ENCODE assay signal across 8 cellular contexts in genomic region chr18:12657048-12657848, GRCh38. TPM values are rescaled to one million over a fixed set of nuclear protein-coding genes. Genes with fewer than 3 reads are reported as not detected.
A peak's percentile ranks its signal among the peaks of the same experiment; 100 is the strongest.
DNase-seq lines count a peak whose midpoint lies in the region; ATAC-seq lines count a peak whose summit lies in the region.

No MANE protein-coding gene starts in this region.

- H3K4me1 Mint-ChIP-seq in T-cell: peaks cover 13 to 25% (median 19%) of the 10 kb centered on the region in 3 donors

- peaks cover 7 to 11% of the 10 kb centered on the region in 2 donors for H3K27me3 Mint-ChIP-seq in T-cell

- DNase-seq in AG08395 (ENCODE audit: low spot score) (peak; percentile 42), T-cell (peak in 9 of 34 experiments; percentile 1 to 21 (median 6)), cerebellum (ENCODE audit: low spot score) (peak; percentile 53), left kidney (ENCODE audit: low read depth, low spot score) (peak; percentile 76)
- DNase-seq in stimulated activated CD4-positive, alpha-beta T cell treated with anti-CD3 and anti-CD28 coated beads, Interleukin-4, amount 100 ng/mL, for 48 hours (ENCODE audit: low read depth in 2 of 2): peak; percentile 7 to 22

- no peaks in the 10 kb centered on the region for H3K36me3 Mint-ChIP-seq in T-cell

- peak; percentile 48 for ATAC-seq in GM18511 (IDR thresholded peaks at IDR 0.05; ENCODE audit: unreplicated experiment)
- peak; percentile 31 for ATAC-seq in HG03066 (IDR thresholded peaks at IDR 0.05; ENCODE audit: low read depth, unreplicated experiment)
- ATAC-seq in T-cell (replicated peaks in 1 of 4): peak; percentile 61 to 71 (median 66)
- no peak for ATAC-seq in HG02973 (IDR thresholded peaks at IDR 0.05; ENCODE audit: unreplicated experiment)

- POLR2A ChIA-PET in T-cell (lab: Charles Lee): no interaction called here

- H3K27ac Mint-ChIP-seq in T-cell: peak overlapping the region in 1 of 2 donors; percentile 8

- peak overlapping the region; percentile 73 to 83 (median 74) for H3K4me3 Mint-ChIP-seq in T-cell

- H3K9me3 Mint-ChIP-seq in T-cell: no peaks in the 10 kb centered on the region

- CTCF ChIA-PET in T-cell (lab: Charles Lee): interaction anchor here in 1 of 2 donors (0.6 kb wide), 1 partner anchor 14 kb away, joined by 6 read pairs; no protein-coding TSS in a partner anchor

RNA-seq across cellular contexts. Expression of gene SPIRE1, which starts 0.7 kb away (rescaled TPM):
- total RNA-seq in T-cell (1 to 10 TPM; 1.1 to 2.9 (median 1.4) TPM), cerebellum (46.7 TPM)

RNA-seq across cellular contexts. Expression of gene CEP76, which starts 45.3 kb away (rescaled TPM):
- 1 to 10 TPM; 6.8 to 9.7 (median 8.2) TPM for total RNA-seq in T-cell
- 13.6 TPM for total RNA-seq in cerebellum

RNA-seq across cellular contexts. Expression of gene PSMG2, which starts 45.6 kb away (rescaled TPM):
- total RNA-seq in T-cell (10 to 100 TPM; 50.3 to 59.9 (median 56.1) TPM), cerebellum (46.3 TPM)

Comparison
In these comparisons a context has a peak if more than half of its experiments do, and no peak if none do; other contexts are left out.
1. RNA of gene SPIRE1, which starts 0.7 kb away (total RNA-seq): 46.7 TPM in cerebellum (single experiment); 1.1 to 2.9 TPM in T-cell; every median in the first group is over 10 times any median in the second.